In the genomic region with DNA sequence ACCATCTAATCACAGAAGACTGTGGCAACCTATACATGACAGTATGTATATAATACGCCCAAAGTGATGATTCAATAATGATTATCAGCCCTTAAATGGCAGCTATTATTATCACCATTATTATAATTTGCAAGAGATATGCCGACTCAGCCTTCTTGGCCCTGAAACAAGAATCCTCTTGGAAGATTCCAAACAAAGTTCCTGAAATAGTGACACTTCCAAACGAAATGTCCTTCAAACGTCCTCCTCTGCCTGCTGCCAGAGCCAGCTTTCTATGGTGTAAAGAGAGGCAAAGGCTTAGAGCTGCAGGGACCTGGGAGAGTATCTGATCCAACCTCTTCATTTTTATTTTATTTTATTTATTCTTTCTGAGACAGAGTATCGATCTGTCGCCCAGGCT, we compare ENCODE assay signal across 24 cellular contexts. TPM values are rescaled to one million over a fixed set of nuclear protein-coding genes. Genes with fewer than 3 reads are reported as not detected.
"Had no signal": no experiment of that assay in that cellular context is flagged by ENCODE, and none has a peak within 500 bp of the region (broad histone marks: within the 10 kb centered on the region; RNA-seq: fewer than 3 reads in every experiment).

No MANE protein-coding gene starts in this region.

- H3K9me3 ChIP-seq: MG63, Peyer's patch had no signal

- H3K27me3 ChIP-seq: brain microvascular endothelial cell, cardiac muscle cell, Peyer's patch had no signal

- DNase-seq: activated CD4-positive, alpha-beta memory T cell treated with anti-CD3 and anti-CD28 coated beads for 36 hours; activated CD4-positive, alpha-beta T cell treated with anti-CD3 and anti-CD28 coated beads, Interleukin-2, amount 10 ng/mL, durations not matched to agents 7 days and 5 days; activated CD4-positive, CD25-positive, alpha-beta regulatory T cell; activated CD8-positive, alpha-beta memory T cell treated with anti-CD3 and anti-CD28 coated beads, Interleukin-2, amount 50 U/mL, for 4 hours; activated gamma-delta T cell treated with Interleukin-2 at 50 U/mL for 16 hours; activated naive CD4-positive, alpha-beta T cell treated with anti-CD3 and anti-CD28 coated beads, Interleukin-2, amount 10 ng/mL, durations not matched to agents 7 days and 5 days; activated naive CD8-positive, alpha-beta T cell treated with anti-CD3 and anti-CD28 coated beads for 36 hours; activated T-cell treated with anti-CD3 and anti-CD28 coated beads, Interleukin-2, amount 50 U/mL, for 72 hours; brain microvascular endothelial cell; MG63; NCI-H1105; NCI-H1436; NCI-H1694 treated with DMSO at 0.1 percent for 48 hours; NCI-H2081; NCI-H446; NCI-H524; Peyer's patch; SHP77 treated with DMSO at 0.1 percent for 48 hours; T-helper 17 cell had no signal

- H3K36me3 ChIP-seq: brain microvascular endothelial cell, cardiac muscle cell, MG63, Peyer's patch had no signal

- H3K4me1 ChIP-seq: Peyer's patch had no signal

- H3K27ac ChIP-seq: brain microvascular endothelial cell, cardiac muscle cell, Peyer's patch, RWPE1, VCaP had no signal

- H3K4me3 ChIP-seq: cardiac muscle cell, MG63, Peyer's patch had no signal

- ATAC-seq: activated T-cell treated with anti-CD3 and anti-CD28 coated beads, Interleukin-2, amount 50 U/mL, for 72 hours; T-helper 17 cell had no signal

RNA-seq across cellular contexts. Expression of a gene that starts 36.0 kb away (rescaled TPM):
- total RNA-seq: activated CD4-positive, alpha-beta memory T cell treated with anti-CD3 and anti-CD28 coated beads for 36 hours; activated CD4-positive, alpha-beta T cell treated with anti-CD3 and anti-CD28 coated beads, Interleukin-2, amount 10 ng/mL, durations not matched to agents 7 days and 5 days; activated CD8-positive, alpha-beta memory T cell treated with anti-CD3 and anti-CD28 coated beads for 36 hours; activated naive CD8-positive, alpha-beta T cell treated with anti-CD3 and anti-CD28 coated beads for 36 hours; activated T-cell treated with anti-CD3 and anti-CD28 coated beads, Interleukin-2, amount 50 U/mL, for 72 hours; activated T-helper 2 cell treated with anti-CD3 and anti-CD28 coated beads, Interferon-gamma antibody, Interleukin-2, Interleukin-4, amounts not matched to agents 10 μg/mL and 5 μg/mL and 100 μg/mL, durations not matched to agents 14 hours and 24 hours and 36 hours; Peyer's patch; T-helper 17 cell had no signal
